ENCODE assay signal across 8 cellular contexts in the genomic region with DNA sequence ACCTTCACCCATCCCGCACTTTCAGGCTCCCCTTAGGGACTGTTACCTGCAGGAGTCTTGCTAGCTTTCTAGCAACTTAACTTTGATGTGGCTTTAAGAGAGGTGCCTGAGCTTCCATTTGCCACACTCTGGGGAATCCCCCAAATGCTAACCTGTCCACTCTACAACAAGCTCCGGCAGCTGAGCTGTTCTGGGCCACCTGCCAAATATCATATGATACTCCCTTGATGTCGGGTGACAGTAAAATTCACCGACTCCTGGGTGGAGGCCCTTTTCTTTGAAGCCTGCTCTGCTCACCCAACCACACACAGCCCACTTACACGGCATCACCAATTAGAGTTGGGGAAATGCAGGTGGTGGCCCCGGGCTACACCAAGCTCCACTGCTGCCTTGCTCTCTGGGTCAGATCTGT.
DNase-seq lines count a peak whose midpoint lies in the region; ATAC-seq and TF ChIP-seq lines count a peak whose summit lies in the region.

No MANE protein-coding gene starts in this region.

- POLR2A ChIA-PET in RWPE1 (lab: Yijun Ruan, JAX; ENCODE audit: low non-redundant PET) = no interaction called here

- no peak for TF ChIP-seq CTCF in RWPE1 (conservative IDR thresholded peaks at IDR 0.05; ENCODE audit: low read depth)

- H3K27ac ChIP-seq in RWPE1 = no peak overlapping the region

- CTCF ChIA-PET in RWPE1 (lab: Yijun Ruan, JAX) = interaction anchor here (0.5 kb wide), 1 partner anchor 14 kb away, joined by 3 read pairs; no protein-coding TSS in a partner anchor

- ATAC-seq in HG03139 (IDR thresholded peaks at IDR 0.05; ENCODE audit: unreplicated experiment) = no peak

- DNase-seq in NCI-H748 (lab: John Stamatoyannopoulos, UW; ENCODE audit: unreplicated experiment) (peak; percentile 71), NCI-H748 treated with DMSO at 0.1 percent for 48 hours (lab: John Stamatoyannopoulos, UW) (no peak), RWPE1 (ENCODE audit: low spot score) (peak; percentile 14), retina (peak; percentile 13), AG20443 (ENCODE audit: low spot score) (no peak), dedifferentiated amniotic fluid mesenchymal stem cell (ENCODE audit: extremely low spot score) (no peak)
- peak; percentile 83 for DNase-seq in activated naive CD4-positive, alpha-beta T cell treated with Interleukin-2 at 50 U/mL for 16 hours

Comparison
In these comparisons a context has a peak if more than half of its experiments do, and no peak if none do; other contexts are left out.
1. DNase-seq: peak in NCI-H748 (single experiment), RWPE1 (single experiment), activated naive CD4-positive, alpha-beta T cell treated with Interleukin-2 at 50 U/mL for 16 hours (single experiment) and retina (single experiment); none in NCI-H748 treated with DMSO at 0.1 percent for 48 hours (single experiment), AG20443 (single experiment) and dedifferentiated amniotic fluid mesenchymal stem cell (single experiment).